1 cellular context compared by ENCODE assay signal in the genomic region with DNA sequence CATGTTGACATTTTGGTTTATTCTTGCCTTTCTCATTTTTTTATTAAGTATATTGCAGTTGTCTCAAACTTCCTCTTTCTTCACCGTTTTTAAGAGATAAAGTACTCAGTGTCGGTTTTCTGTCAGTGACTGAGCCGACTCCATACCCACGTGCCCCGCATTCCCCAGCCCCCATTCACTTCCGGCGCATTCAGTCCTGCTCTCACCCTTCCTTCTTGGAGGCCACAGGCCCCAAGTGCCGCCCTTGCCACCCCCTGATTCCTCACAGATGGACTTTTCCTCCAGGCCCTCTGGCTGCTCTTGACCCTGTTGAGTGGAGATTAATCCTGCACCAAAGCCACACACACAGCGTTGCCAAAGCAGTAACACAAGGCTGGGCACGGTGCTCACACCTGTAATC.
TF ChIP-seq lines count a peak whose summit lies in the region.

No MANE protein-coding gene starts in this region.

TF ChIP-seq in K562, 482 proteins besides CTCF, POLR2A, EP300 and RAD21 (continued from another document and continues in another):
- TF ChIP-seq, protein P1, sequence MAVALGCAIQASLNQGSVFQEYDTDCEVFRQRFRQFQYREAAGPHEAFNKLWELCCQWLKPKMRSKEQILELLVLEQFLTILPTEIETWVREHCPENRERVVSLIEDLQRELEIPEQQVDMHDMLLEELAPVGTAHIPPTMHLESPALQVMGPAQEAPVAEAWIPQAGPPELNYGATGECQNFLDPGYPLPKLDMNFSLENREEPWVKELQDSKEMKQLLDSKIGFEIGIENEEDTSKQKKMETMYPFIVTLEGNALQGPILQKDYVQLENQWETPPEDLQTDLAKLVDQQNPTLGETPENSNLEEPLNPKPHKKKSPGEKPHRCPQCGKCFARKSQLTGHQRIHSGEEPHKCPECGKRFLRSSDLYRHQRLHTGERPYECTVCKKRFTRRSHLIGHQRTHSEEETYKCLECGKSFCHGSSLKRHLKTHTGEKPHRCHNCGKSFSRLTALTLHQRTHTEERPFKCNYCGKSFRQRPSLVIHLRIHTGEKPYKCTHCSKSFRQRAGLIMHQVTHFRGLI (CRISPR knock-in tag; IDR thresholded peaks at IDR 0.05): peak; percentile 85; the same call in 1 of the 2 replicates
- TF ChIP-seq SREBF2 (CRISPR knock-in tag; IDR thresholded peaks at IDR 0.05) (no peak), ERF (CRISPR knock-in tag; IDR thresholded peaks at IDR 0.05) (peak; percentile 77; the same call in 1 of the 2 replicates), CXXC5 (CRISPR knock-in tag; IDR thresholded peaks at IDR 0.05) (peak; percentile 52; the same call in 1 of the 2 replicates), CBX1 (IDR thresholded peaks at IDR 0.05; ENCODE audit: low read depth) (no peak), SMAD3 (CRISPR knock-in tag; conservative IDR thresholded peaks at IDR 0.05) (0 out of 2 replicates have a peak, but pooled peaks have one; percentile 35), NR3C1 (CRISPR knock-in tag; IDR thresholded peaks at IDR 0.05) (no peak), POLR3A (IDR thresholded peaks at IDR 0.05; ENCODE audit: borderline replicate concordance, extremely low read depth, insufficient read depth, insufficient read length) (no peak), BHLHE40 (IDR thresholded peaks at IDR 0.05; ENCODE audit: low read length) (peak; percentile 76), ZNF175 (CRISPR knock-in tag; IDR thresholded peaks at IDR 0.05; ENCODE audit: low read depth) (peak; percentile 49; the same call in 1 of the 2 replicates), ZFP30 (CRISPR knock-in tag; IDR thresholded peaks at IDR 0.05; ENCODE audit: borderline replicate concordance) (no peak), CREB1 (IDR thresholded peaks at IDR 0.05) (no peak), CREB1 (CRISPR knock-in tag; IDR thresholded peaks at IDR 0.05) (no peak), DACH1 (IDR thresholded peaks at IDR 0.05; ENCODE audit: partially characterized antibody) (no peak), NCOR1 (IDR thresholded peaks at IDR 0.05) (no peak), SIN3B (IDR thresholded peaks at IDR 0.05; ENCODE audit: low read depth) (no peak), ZNF24 (IDR thresholded peaks at IDR 0.05) (no peak), HNRNPH1 (optimal IDR thresholded peaks at IDR 0.05; ENCODE audit: low read depth, low read length) (no peak), BMI1 (IDR thresholded peaks at IDR 0.05; ENCODE audit: low read length) (no peak), SMAD4 (CRISPR knock-in tag; conservative IDR thresholded peaks at IDR 0.05) (peak; percentile 67), CTBP1 (IDR thresholded peaks at IDR 0.05; ENCODE audit: borderline replicate concordance) (no peak), TEAD4 (IDR thresholded peaks at IDR 0.05; ENCODE audit: low read length) (no peak), TEAD4 (CRISPR knock-in tag; IDR thresholded peaks at IDR 0.05; ENCODE audit: borderline replicate concordance) (no peak), ZNF239 (CRISPR knock-in tag; IDR thresholded peaks at IDR 0.05) (peak; percentile 77), ZNF436 (CRISPR knock-in tag; IDR thresholded peaks at IDR 0.05) (no peak), PURB (CRISPR knock-in tag; IDR thresholded peaks at IDR 0.05; ENCODE audit: low read depth) (no peak), ZNF133 (CRISPR knock-in tag; IDR thresholded peaks at IDR 0.05) (no peak), CEBPG (CRISPR knock-in tag; IDR thresholded peaks at IDR 0.05) (no peak), CEBPG (tag; conservative IDR thresholded peaks at IDR 0.05 in 1 of 2, IDR thresholded peaks at IDR 0.05 in 1 of 2) (no peak), ATF7 (IDR thresholded peaks at IDR 0.05) (no peak), PTRF (tag; IDR thresholded peaks at IDR 0.05) (no peak), ELF2 (CRISPR knock-in tag; IDR thresholded peaks at IDR 0.05) (0 out of 2 replicates have a peak, but pooled peaks have one; percentile 31)
- TF ChIP-seq, protein P2, sequence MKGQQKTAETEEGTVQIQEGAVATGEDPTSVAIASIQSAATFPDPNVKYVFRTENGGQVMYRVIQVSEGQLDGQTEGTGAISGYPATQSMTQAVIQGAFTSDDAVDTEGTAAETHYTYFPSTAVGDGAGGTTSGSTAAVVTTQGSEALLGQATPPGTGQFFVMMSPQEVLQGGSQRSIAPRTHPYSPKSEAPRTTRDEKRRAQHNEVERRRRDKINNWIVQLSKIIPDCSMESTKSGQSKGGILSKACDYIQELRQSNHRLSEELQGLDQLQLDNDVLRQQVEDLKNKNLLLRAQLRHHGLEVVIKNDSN (CRISPR knock-in tag; IDR thresholded peaks at IDR 0.05): peak; percentile 80
- TF ChIP-seq, protein P3, sequence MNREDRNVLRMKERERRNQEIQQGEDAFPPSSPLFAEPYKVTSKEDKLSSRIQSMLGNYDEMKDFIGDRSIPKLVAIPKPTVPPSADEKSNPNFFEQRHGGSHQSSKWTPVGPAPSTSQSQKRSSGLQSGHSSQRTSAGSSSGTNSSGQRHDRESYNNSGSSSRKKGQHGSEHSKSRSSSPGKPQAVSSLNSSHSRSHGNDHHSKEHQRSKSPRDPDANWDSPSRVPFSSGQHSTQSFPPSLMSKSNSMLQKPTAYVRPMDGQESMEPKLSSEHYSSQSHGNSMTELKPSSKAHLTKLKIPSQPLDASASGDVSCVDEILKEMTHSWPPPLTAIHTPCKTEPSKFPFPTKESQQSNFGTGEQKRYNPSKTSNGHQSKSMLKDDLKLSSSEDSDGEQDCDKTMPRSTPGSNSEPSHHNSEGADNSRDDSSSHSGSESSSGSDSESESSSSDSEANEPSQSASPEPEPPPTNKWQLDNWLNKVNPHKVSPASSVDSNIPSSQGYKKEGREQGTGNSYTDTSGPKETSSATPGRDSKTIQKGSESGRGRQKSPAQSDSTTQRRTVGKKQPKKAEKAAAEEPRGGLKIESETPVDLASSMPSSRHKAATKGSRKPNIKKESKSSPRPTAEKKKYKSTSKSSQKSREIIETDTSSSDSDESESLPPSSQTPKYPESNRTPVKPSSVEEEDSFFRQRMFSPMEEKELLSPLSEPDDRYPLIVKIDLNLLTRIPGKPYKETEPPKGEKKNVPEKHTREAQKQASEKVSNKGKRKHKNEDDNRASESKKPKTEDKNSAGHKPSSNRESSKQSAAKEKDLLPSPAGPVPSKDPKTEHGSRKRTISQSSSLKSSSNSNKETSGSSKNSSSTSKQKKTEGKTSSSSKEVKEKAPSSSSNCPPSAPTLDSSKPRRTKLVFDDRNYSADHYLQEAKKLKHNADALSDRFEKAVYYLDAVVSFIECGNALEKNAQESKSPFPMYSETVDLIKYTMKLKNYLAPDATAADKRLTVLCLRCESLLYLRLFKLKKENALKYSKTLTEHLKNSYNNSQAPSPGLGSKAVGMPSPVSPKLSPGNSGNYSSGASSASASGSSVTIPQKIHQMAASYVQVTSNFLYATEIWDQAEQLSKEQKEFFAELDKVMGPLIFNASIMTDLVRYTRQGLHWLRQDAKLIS (CRISPR knock-in tag; IDR thresholded peaks at IDR 0.05): no peak
- TF ChIP-seq, protein P4, sequence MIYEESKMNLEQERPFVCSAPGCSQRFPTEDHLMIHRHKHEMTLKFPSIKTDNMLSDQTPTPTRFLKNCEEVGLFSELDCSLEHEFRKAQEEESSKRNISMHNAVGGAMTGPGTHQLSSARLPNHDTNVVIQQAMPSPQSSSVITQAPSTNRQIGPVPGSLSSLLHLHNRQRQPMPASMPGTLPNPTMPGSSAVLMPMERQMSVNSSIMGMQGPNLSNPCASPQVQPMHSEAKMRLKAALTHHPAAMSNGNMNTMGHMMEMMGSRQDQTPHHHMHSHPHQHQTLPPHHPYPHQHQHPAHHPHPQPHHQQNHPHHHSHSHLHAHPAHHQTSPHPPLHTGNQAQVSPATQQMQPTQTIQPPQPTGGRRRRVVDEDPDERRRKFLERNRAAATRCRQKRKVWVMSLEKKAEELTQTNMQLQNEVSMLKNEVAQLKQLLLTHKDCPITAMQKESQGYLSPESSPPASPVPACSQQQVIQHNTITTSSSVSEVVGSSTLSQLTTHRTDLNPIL (CRISPR knock-in tag; IDR thresholded peaks at IDR 0.05): no peak
- TF ChIP-seq, protein P5, sequence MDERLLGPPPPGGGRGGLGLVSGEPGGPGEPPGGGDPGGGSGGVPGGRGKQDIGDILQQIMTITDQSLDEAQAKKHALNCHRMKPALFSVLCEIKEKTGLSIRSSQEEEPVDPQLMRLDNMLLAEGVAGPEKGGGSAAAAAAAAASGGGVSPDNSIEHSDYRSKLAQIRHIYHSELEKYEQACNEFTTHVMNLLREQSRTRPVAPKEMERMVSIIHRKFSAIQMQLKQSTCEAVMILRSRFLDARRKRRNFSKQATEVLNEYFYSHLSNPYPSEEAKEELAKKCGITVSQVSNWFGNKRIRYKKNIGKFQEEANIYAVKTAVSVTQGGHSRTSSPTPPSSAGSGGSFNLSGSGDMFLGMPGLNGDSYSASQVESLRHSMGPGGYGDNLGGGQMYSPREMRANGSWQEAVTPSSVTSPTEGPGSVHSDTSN (CRISPR knock-in tag; IDR thresholded peaks at IDR 0.05; ENCODE audit: low read depth): no peak
- TF ChIP-seq, protein P5 (tag; conservative IDR thresholded peaks at IDR 0.05; ENCODE audit: low read depth): peak; percentile 58
- TF ChIP-seq, protein P6, sequence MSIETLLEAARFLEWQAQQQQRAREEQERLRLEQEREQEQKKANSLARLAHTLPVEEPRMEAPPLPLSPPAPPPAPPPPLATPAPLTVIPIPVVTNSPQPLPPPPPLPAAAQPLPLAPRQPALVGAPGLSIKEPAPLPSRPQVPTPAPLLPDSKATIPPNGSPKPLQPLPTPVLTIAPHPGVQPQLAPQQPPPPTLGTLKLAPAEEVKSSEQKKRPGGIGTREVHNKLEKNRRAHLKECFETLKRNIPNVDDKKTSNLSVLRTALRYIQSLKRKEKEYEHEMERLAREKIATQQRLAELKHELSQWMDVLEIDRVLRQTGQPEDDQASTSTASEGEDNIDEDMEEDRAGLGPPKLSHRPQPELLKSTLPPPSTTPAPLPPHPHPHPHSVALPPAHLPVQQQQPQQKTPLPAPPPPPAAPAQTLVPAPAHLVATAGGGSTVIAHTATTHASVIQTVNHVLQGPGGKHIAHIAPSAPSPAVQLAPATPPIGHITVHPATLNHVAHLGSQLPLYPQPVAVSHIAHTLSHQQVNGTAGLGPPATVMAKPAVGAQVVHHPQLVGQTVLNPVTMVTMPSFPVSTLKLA (conservative IDR thresholded peaks at IDR 0.05): peak; percentile 41 to 66; a peak in 2 of 4 replicates
- TF ChIP-seq, protein P7, sequence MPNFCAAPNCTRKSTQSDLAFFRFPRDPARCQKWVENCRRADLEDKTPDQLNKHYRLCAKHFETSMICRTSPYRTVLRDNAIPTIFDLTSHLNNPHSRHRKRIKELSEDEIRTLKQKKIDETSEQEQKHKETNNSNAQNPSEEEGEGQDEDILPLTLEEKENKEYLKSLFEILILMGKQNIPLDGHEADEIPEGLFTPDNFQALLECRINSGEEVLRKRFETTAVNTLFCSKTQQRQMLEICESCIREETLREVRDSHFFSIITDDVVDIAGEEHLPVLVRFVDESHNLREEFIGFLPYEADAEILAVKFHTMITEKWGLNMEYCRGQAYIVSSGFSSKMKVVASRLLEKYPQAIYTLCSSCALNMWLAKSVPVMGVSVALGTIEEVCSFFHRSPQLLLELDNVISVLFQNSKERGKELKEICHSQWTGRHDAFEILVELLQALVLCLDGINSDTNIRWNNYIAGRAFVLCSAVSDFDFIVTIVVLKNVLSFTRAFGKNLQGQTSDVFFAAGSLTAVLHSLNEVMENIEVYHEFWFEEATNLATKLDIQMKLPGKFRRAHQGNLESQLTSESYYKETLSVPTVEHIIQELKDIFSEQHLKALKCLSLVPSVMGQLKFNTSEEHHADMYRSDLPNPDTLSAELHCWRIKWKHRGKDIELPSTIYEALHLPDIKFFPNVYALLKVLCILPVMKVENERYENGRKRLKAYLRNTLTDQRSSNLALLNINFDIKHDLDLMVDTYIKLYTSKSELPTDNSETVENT (CRISPR knock-in tag; IDR thresholded peaks at IDR 0.05): no peak
- TF ChIP-seq, protein P8, sequence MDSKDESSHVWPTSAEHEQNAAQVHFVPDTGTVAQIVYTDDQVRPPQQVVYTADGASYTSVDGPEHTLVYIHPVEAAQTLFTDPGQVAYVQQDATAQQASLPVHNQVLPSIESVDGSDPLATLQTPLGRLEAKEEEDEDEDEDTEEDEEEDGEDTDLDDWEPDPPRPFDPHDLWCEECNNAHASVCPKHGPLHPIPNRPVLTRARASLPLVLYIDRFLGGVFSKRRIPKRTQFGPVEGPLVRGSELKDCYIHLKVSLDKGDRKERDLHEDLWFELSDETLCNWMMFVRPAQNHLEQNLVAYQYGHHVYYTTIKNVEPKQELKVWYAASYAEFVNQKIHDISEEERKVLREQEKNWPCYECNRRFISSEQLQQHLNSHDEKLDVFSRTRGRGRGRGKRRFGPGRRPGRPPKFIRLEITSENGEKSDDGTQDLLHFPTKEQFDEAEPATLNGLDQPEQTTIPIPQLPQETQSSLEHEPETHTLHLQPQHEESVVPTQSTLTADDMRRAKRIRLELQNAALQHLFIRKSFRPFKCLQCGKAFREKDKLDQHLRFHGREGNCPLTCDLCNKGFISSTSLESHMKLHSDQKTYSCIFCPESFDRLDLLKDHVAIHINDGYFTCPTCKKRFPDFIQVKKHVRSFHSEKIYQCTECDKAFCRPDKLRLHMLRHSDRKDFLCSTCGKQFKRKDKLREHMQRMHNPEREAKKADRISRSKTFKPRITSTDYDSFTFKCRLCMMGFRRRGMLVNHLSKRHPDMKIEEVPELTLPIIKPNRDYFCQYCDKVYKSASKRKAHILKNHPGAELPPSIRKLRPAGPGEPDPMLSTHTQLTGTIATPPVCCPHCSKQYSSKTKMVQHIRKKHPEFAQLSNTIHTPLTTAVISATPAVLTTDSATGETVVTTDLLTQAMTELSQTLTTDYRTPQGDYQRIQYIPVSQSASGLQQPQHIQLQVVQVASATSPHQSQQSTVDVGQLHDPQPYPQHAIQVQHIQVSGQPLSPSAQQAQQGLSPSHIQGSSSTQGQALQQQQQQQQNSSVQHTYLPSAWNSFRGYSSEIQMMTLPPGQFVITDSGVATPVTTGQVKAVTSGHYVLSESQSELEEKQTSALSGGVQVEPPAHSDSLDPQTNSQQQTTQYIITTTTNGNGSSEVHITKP (IDR thresholded peaks at IDR 0.05; ENCODE audit: partially characterized antibody): peak; percentile 81
- TF ChIP-seq, protein P9, sequence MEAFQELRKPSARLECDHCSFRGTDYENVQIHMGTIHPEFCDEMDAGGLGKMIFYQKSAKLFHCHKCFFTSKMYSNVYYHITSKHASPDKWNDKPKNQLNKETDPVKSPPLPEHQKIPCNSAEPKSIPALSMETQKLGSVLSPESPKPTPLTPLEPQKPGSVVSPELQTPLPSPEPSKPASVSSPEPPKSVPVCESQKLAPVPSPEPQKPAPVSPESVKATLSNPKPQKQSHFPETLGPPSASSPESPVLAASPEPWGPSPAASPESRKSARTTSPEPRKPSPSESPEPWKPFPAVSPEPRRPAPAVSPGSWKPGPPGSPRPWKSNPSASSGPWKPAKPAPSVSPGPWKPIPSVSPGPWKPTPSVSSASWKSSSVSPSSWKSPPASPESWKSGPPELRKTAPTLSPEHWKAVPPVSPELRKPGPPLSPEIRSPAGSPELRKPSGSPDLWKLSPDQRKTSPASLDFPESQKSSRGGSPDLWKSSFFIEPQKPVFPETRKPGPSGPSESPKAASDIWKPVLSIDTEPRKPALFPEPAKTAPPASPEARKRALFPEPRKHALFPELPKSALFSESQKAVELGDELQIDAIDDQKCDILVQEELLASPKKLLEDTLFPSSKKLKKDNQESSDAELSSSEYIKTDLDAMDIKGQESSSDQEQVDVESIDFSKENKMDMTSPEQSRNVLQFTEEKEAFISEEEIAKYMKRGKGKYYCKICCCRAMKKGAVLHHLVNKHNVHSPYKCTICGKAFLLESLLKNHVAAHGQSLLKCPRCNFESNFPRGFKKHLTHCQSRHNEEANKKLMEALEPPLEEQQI (IDR thresholded peaks at IDR 0.05): no peak
